Comparison of ENCODE assay signal across 11 cellular contexts in the genomic region with DNA sequence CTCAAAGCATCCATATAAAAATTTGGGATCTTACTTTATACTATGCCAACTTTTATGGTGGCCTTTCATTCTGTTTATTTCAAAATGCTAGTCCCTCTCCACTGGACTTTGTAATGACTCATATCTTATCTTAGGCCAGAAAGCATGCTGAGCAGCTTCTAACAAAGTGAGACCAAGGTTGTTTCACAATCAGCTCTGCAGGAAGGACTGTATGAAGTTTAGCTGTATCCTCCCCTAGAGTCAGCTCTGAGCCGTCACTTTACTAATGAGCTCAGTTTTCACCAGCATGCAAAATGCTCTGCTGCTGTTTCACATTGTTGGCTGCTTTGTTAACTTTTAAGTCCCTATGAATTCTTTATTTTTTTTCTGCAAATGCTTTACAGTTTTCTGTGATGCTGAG.
A peak's percentile ranks its signal among the peaks of the same experiment; 100 is the strongest.
DNase-seq lines count a peak whose midpoint lies in the region; TF ChIP-seq lines count a peak whose summit lies in the region.
"Had no signal": no experiment of that assay in that cellular context is flagged by ENCODE, and none has a peak within 500 bp of the region (broad histone marks: within the 10 kb centered on the region; RNA-seq: fewer than 3 reads in every experiment).

No MANE protein-coding gene starts in this region.

- H3K27me3 ChIP-seq in A673 (replicated peaks; ENCODE audit: insufficient read depth, low read depth, low read length, poor library complexity) (no peaks in the 10 kb centered on the region), uterus (no peaks in the 10 kb centered on the region), vagina (no peaks in the 10 kb centered on the region)
- H3K27me3 ChIP-seq: tibial nerve had no signal

- CTCF ChIA-PET in A673 (lab: Charles Lee): no interaction called here

- H3K27ac ChIP-seq in A673 (ENCODE audit: low read depth, low read length, poor library complexity, severe bottlenecking) (no peak overlapping the region), SK-N-MC (no peak overlapping the region), uterus (no peak overlapping the region), vagina (no peak overlapping the region)
- H3K27ac ChIP-seq: tibial nerve had no signal

- H3K4me1 ChIP-seq in A673 (ENCODE audit: insufficient read depth, low read length, poor library complexity, severe bottlenecking) (no peaks in the 10 kb centered on the region), uterus (no peaks in the 10 kb centered on the region), vagina (no peaks in the 10 kb centered on the region)
- H3K4me1 ChIP-seq: tibial nerve had no signal

- TF ChIP-seq POLR2A in uterus (IDR thresholded peaks at IDR 0.05): no peak
- TF ChIP-seq POLR2A in vagina (IDR thresholded peaks at IDR 0.05): no peak

- no peak for TF ChIP-seq CTCF in A673 (conservative IDR thresholded peaks at IDR 0.05; ENCODE audit: low read depth, low read length)
- TF ChIP-seq CTCF in uterus (IDR thresholded peaks at IDR 0.05): no peak
- TF ChIP-seq CTCF in vagina (IDR thresholded peaks at IDR 0.05): no peak

- H3K9me3 ChIP-seq in A673 (ENCODE audit: low read depth, low read length, poor library complexity, severe bottlenecking) (no peaks in the 10 kb centered on the region), SK-N-MC (ENCODE audit: low read depth, low read length) (no peaks in the 10 kb centered on the region), uterus (no peaks in the 10 kb centered on the region), vagina (no peaks in the 10 kb centered on the region)
- H3K9me3 ChIP-seq: tibial nerve had no signal

- peak; percentile 22 for DNase-seq in A673 (ENCODE audit: low spot score)
- DNase-seq in HuH-7.5 (ENCODE audit: low spot score): peak; percentile 21
- DNase-seq in SK-N-MC (ENCODE audit: low read depth, low spot score): peak; percentile 22
- peak; percentile 63 for DNase-seq in iPS-NIHi11 (ENCODE audit: low spot score)
- no peak for DNase-seq in uterus
- no peak for DNase-seq in hepatic stellate cell (ENCODE audit: low spot score)
- no peak for DNase-seq in vagina (ENCODE audit: extremely low spot score in 2 of 2)
- DNase-seq in dedifferentiated amniotic fluid mesenchymal stem cell (ENCODE audit: extremely low spot score): no peak
- DNase-seq: EL, NCI-H1436 had no signal

- BruUV-seq in A673 (replicated peaks; lab: Mats Ljungman, UMichigan): no TSS peak

- intact Hi-C loops in A673 (cut with micrococcal nuclease; ENCODE audit: unreplicated experiment): no loop called here
- intact Hi-C loops in uterus (cut with DNase I; ENCODE audit: low total_unique reads): no loop called here
- intact Hi-C loops in vagina (cut with DNase I): no loop called here

- H3K36me3 ChIP-seq in A673 (ENCODE audit: insufficient read depth, low read length, poor library complexity, severe bottlenecking) (no peaks in the 10 kb centered on the region), SK-N-MC (ENCODE audit: insufficient read depth, low read length) (no peaks in the 10 kb centered on the region), uterus (no peaks in the 10 kb centered on the region), vagina (no peaks in the 10 kb centered on the region)
- H3K36me3 ChIP-seq: tibial nerve had no signal

- POLR2A ChIA-PET in A673 (lab: Charles Lee; ENCODE audit: low non-redundant PET): no interaction called here

- no peak overlapping the region for H3K9ac ChIP-seq in SK-N-MC (ENCODE audit: insufficient read length)

- no peak overlapping the region for H3K4me3 ChIP-seq in A673 (ENCODE audit: low read depth, low read length, poor library complexity, severe bottlenecking)
- H3K4me3 ChIP-seq in SK-N-MC: no peak overlapping the region
- no peak overlapping the region for H3K4me3 ChIP-seq in uterus
- H3K4me3 ChIP-seq in vagina: no peak overlapping the region
- H3K4me3 ChIP-seq: tibial nerve had no signal

Comparison
In these comparisons a context has a peak if more than half of its experiments do, and no peak if none do; other contexts are left out.
1. DNase-seq: peak in A673 (single experiment), HuH-7.5 (single experiment), SK-N-MC (single experiment) and iPS-NIHi11 (single experiment); none in uterus (0 of 2), hepatic stellate cell (single experiment), vagina (0 of 2) and dedifferentiated amniotic fluid mesenchymal stem cell (single experiment).